11 cellular contexts compared by ENCODE assay signal in genomic region chr19:11269408-11269807, GRCh38. TPM values are rescaled to one million over a fixed set of nuclear protein-coding genes. Genes with fewer than 3 reads are reported as not detected.
A peak's percentile ranks its signal among the peaks of the same experiment; 100 is the strongest.
DNase-seq lines count a peak whose midpoint lies in the region; ATAC-seq, FAIRE-seq and TF ChIP-seq lines count a peak whose summit lies in the region.
"Had no signal": no experiment of that assay in that cellular context is flagged by ENCODE, and none has a peak within 500 bp of the region (broad histone marks: within the 10 kb centered on the region; RNA-seq: fewer than 3 reads in every experiment).

No MANE protein-coding gene starts in this region.

- H3K4me1 ChIP-seq in skeletal muscle tissue (ENCODE audit: control insufficient read depth in 3 of 3, insufficient read depth in 3 of 3, low read length in 3 of 3), result peaks cover 2 to 13% (median 7%) of the 10 kb centered on the region in 3 donors
- no peaks in the 10 kb centered on the region; the same call in 1 of the 2 replicates for H3K4me1 ChIP-seq in BE2C

- DNase-seq in HS-5 (ENCODE audit: low read depth), result peak; percentile 47
- DNase-seq in bronchial epithelial cell (ENCODE audit: low read depth), result peak; percentile 84
- DNase-seq in left kidney (ENCODE audit: low read depth, low spot score), result peak; percentile 81
- DNase-seq in NCI-H1105 treated with DMSO at 0.1 percent for 48 hours (lab: John Stamatoyannopoulos, UW), result no peak
- no peak for DNase-seq in DMS153 (lab: John Stamatoyannopoulos, UW)
- DNase-seq in BE2C, result no peak
- DNase-seq: activated CD4-positive, alpha-beta memory T cell treated with anti-CD3 and anti-CD28 coated beads, Interleukin-2, amount 10 ng/mL, durations not matched to agents 7 days and 5 days; CD8-positive, alpha-beta T cell; T-helper 1 cell had no signal

- H3K27me3 ChIP-seq in bronchial epithelial cell (ENCODE audit: control insufficient read depth, insufficient read depth, low read length) (no peaks in the 10 kb centered on the region), skeletal muscle tissue (ENCODE audit: control insufficient read depth in 3 of 3, insufficient read depth in 3 of 3, low read length in 3 of 3) (peaks cover 0 to 4% (median 0%) of the 10 kb centered on the region in 3 donors), BE2C (no peaks in the 10 kb centered on the region)

- H3K9ac ChIP-seq in skeletal muscle tissue (ENCODE audit: low read depth in 1 of 3, low read length in 3 of 3), result no peak overlapping the region

- peak overlapping the region; percentile 36 for H3K27ac ChIP-seq in skeletal muscle tissue (ENCODE audit: low read depth, low read length)

- FAIRE-seq in bronchial epithelial cell (lab: Jason Lieb, UNC), result no peak

- no peaks in the 10 kb centered on the region for H3K36me3 ChIP-seq in bronchial epithelial cell (ENCODE audit: control insufficient read depth, insufficient read depth, low read length)
- no peaks in the 10 kb centered on the region for H3K36me3 ChIP-seq in skeletal muscle tissue (ENCODE audit: control insufficient read depth in 3 of 3, insufficient read depth in 3 of 3, low read length in 3 of 3)
- no peaks in the 10 kb centered on the region for H3K36me3 ChIP-seq in BE2C

- H3K4me3 ChIP-seq in bronchial epithelial cell (ENCODE audit: low read depth, low read length), result no peak overlapping the region
- H3K4me3 ChIP-seq in skeletal muscle tissue (ENCODE audit: low read length in 3 of 3), result no peak overlapping the region
- no peak overlapping the region for H3K4me3 ChIP-seq in BE2C (ENCODE audit: low read depth, low read length)

- no peak for ATAC-seq in HG02623 (IDR thresholded peaks at IDR 0.05; ENCODE audit: unreplicated experiment)
- ATAC-seq: CD8-positive, alpha-beta T cell had no signal

- TF ChIP-seq CTCF in bronchial epithelial cell (IDR thresholded peaks at IDR 0.05; ENCODE audit: insufficient read depth, low read length, severe bottlenecking) (no peak), BE2C (IDR thresholded peaks at IDR 0.05; ENCODE audit: low read depth, low read length) (no peak)

- H3K9me3 ChIP-seq in skeletal muscle tissue (ENCODE audit: control insufficient read depth in 3 of 3, low read length in 3 of 3) (no peaks in the 10 kb centered on the region), BE2C (no peaks in the 10 kb centered on the region)

RNA-seq across cellular contexts. Expression of gene DOCK6, which starts 7.1 kb away (rescaled TPM):
- total RNA-seq in bronchial epithelial cell (10.5 and 21.4 TPM in 2 replicates), skeletal muscle tissue (16.2 TPM)
- polyA plus RNA-seq in BE2C (2012; ENCODE audit: insufficient read depth, insufficient read length, low read depth), result 2.4 TPM

RNA-seq across cellular contexts. Expression of gene TSPAN16, which starts 26.6 kb away (rescaled TPM):
- total RNA-seq in bronchial epithelial cell (not detected in 2 replicates), skeletal muscle tissue (not detected)
- polyA plus RNA-seq in BE2C (2012; ENCODE audit: insufficient read depth, insufficient read length, low read depth), result not detected
- total RNA-seq: activated CD4-positive, alpha-beta memory T cell treated with anti-CD3 and anti-CD28 coated beads, Interleukin-2, amount 10 ng/mL, durations not matched to agents 7 days and 5 days; CD8-positive, alpha-beta T cell had no signal

RNA-seq across cellular contexts. Expression of gene ANGPTL8, which starts 30.0 kb away (rescaled TPM):
- total RNA-seq in bronchial epithelial cell (not detected in 2 replicates), skeletal muscle tissue (3.1 TPM)
- not detected for polyA plus RNA-seq in BE2C (2012; ENCODE audit: insufficient read depth, insufficient read length, low read depth)
- total RNA-seq: activated CD4-positive, alpha-beta memory T cell treated with anti-CD3 and anti-CD28 coated beads, Interleukin-2, amount 10 ng/mL, durations not matched to agents 7 days and 5 days; CD8-positive, alpha-beta T cell had no signal

Comparison
In these comparisons a context has a peak if more than half of its experiments do, and no peak if none do; other contexts are left out.
1. DNase-seq: peak in HS-5 (single experiment), bronchial epithelial cell (single experiment) and left kidney (single experiment); none in NCI-H1105 treated with DMSO at 0.1 percent for 48 hours (single experiment), DMS153 (single experiment) and BE2C (single experiment).